In genomic region chrX:39854772-39855747, GRCh38 we compare ENCODE assay signal across 8 cellular contexts.
DNase-seq lines count a peak whose midpoint lies in the region; ATAC-seq and TF ChIP-seq lines count a peak whose summit lies in the region.

No MANE protein-coding gene starts in this region.

- H3K27me3 Mint-ChIP-seq in activated CD4-positive, alpha-beta T cell treated with anti-CD3 and anti-CD28 coated beads, Interleukin-2, amount 10 ng/mL, durations not matched to agents 7 days and 5 days, result no peaks in the 10 kb centered on the region
- H3K27me3 Mint-ChIP-seq in immature natural killer cell (ENCODE audit: low read depth in 3 of 3), result peaks cover 0 to 12% (median 7%) of the 10 kb centered on the region in 3 donors
- no peaks in the 10 kb centered on the region for H3K27me3 Mint-ChIP-seq in stimulated activated naive CD8-positive, alpha-beta T cell treated with anti-CD3 and anti-CD28 coated beads, Interleukin-15, amount 100 ng/mL, for 72 hours
- H3K27me3 Mint-ChIP-seq in MCF 10A (ENCODE audit: insufficient read depth, unreplicated experiment), result peaks cover 42% of the 10 kb centered on the region

- peak overlapping the region; percentile 99 for H3K27ac Mint-ChIP-seq in activated CD4-positive, alpha-beta T cell treated with anti-CD3 and anti-CD28 coated beads, Interleukin-2, amount 10 ng/mL, durations not matched to agents 7 days and 5 days
- peak overlapping the region; percentile 93 to 99 (median 98) for H3K27ac Mint-ChIP-seq in immature natural killer cell
- H3K27ac Mint-ChIP-seq in stimulated activated naive CD8-positive, alpha-beta T cell treated with anti-CD3 and anti-CD28 coated beads, Interleukin-15, amount 100 ng/mL, for 72 hours, result peak overlapping the region; percentile 97 to 98
- no peak overlapping the region for H3K27ac Mint-ChIP-seq in MCF 10A (ENCODE audit: low read depth, unreplicated experiment)

- DNase-seq in activated CD4-positive, alpha-beta T cell treated with anti-CD3 and anti-CD28 coated beads, Interleukin-2, amount 10 ng/mL, durations not matched to agents 7 days and 5 days, result peak; percentile 82
- DNase-seq in immature natural killer cell, result peak; percentile 82 to 87 (median 84)
- peak; percentile 74 to 86 for DNase-seq in stimulated activated naive CD8-positive, alpha-beta T cell treated with anti-CD3 and anti-CD28 coated beads, Interleukin-15, amount 100 ng/mL, for 72 hours
- no peak for DNase-seq in C1 segment of cervical spinal cord (lab: John Stamatoyannopoulos, UW)
- no peak for DNase-seq in MCF 10A (ENCODE audit: unreplicated experiment)

- no peaks in the 10 kb centered on the region for H3K36me3 ChIP-seq in BLaER1 treated with 17β-estradiol and CSF1 and Interleukin-3, amounts not matched to agents 10 nM and 100 nM

- ATAC-seq in GM19463 (IDR thresholded peaks at IDR 0.05; ENCODE audit: unreplicated experiment) (peak; percentile 68), HG03565 (IDR thresholded peaks at IDR 0.05; ENCODE audit: unreplicated experiment) (peak; percentile 67)
- peak; percentile 92 for ATAC-seq in stimulated activated naive CD8-positive, alpha-beta T cell treated with anti-CD3 and anti-CD28 coated beads, Interleukin-15, amount 100 ng/mL, for 72 hours

- CTCF ChIA-PET in activated CD4-positive, alpha-beta T cell treated with anti-CD3 and anti-CD28 coated beads, Interleukin-2, amount 10 ng/mL, durations not matched to agents 7 days and 5 days (lab: Charles Lee), result interaction anchor here (0.7 to 2.3 kb wide), 13 partner anchors 10 to 261 kb away, joined by 3 to 10 read pairs (median 3); no protein-coding TSS in a partner anchor
- CTCF ChIA-PET in MCF 10A (lab: Yijun Ruan, JAX), result interaction anchor here (0.6 kb wide), 2 partner anchors 24 to 150 kb away, joined by 3 read pairs; no protein-coding TSS in a partner anchor

- BruUV-seq in MCF 10A (replicated peaks; lab: Mats Ljungman, UMichigan), result no TSS peak

- H3K9me3 Mint-ChIP-seq in activated CD4-positive, alpha-beta T cell treated with anti-CD3 and anti-CD28 coated beads, Interleukin-2, amount 10 ng/mL, durations not matched to agents 7 days and 5 days, result no peaks in the 10 kb centered on the region
- H3K9me3 Mint-ChIP-seq in immature natural killer cell (no peaks in the 10 kb centered on the region), MCF 10A (ENCODE audit: unreplicated experiment) (peaks cover 1% of the 10 kb centered on the region)
- peaks cover 0 to 1% of the 10 kb centered on the region in 2 donors for H3K9me3 Mint-ChIP-seq in stimulated activated naive CD8-positive, alpha-beta T cell treated with anti-CD3 and anti-CD28 coated beads, Interleukin-15, amount 100 ng/mL, for 72 hours

- POLR2A ChIA-PET in activated CD4-positive, alpha-beta T cell treated with anti-CD3 and anti-CD28 coated beads, Interleukin-2, amount 10 ng/mL, durations not matched to agents 7 days and 5 days (lab: Charles Lee), result interaction anchor here (0.6 to 0.7 kb wide), 4 partner anchors 41 to 250 kb away, joined by 3 to 5 read pairs (median 4); no protein-coding TSS in a partner anchor
- POLR2A ChIA-PET in MCF 10A (lab: Yijun Ruan, JAX), result no interaction called here

- peak overlapping the region; percentile 24 to 93 (median 88); a peak in 21 of 22 replicates for H3K27ac ChIP-seq in BLaER1 treated with 17β-estradiol and CSF1 and Interleukin-3, amounts not matched to agents 10 nM and 100 nM

- intact Hi-C loops in MCF 10A (cut with micrococcal nuclease), result no loop called here

- H3K4me3 Mint-ChIP-seq in activated CD4-positive, alpha-beta T cell treated with anti-CD3 and anti-CD28 coated beads, Interleukin-2, amount 10 ng/mL, durations not matched to agents 7 days and 5 days, result peak overlapping the region; percentile 80
- peak overlapping the region; percentile 71 to 84 (median 80) for H3K4me3 Mint-ChIP-seq in immature natural killer cell
- H3K4me3 Mint-ChIP-seq in stimulated activated naive CD8-positive, alpha-beta T cell treated with anti-CD3 and anti-CD28 coated beads, Interleukin-15, amount 100 ng/mL, for 72 hours, result peak overlapping the region; percentile 88 to 90
- no peak overlapping the region for H3K4me3 Mint-ChIP-seq in MCF 10A (ENCODE audit: unreplicated experiment)

- H3K4me1 Mint-ChIP-seq in activated CD4-positive, alpha-beta T cell treated with anti-CD3 and anti-CD28 coated beads, Interleukin-2, amount 10 ng/mL, durations not matched to agents 7 days and 5 days, result peaks cover 83% of the 10 kb centered on the region
- H3K4me1 Mint-ChIP-seq in immature natural killer cell (peaks cover 41 to 70% of the 10 kb centered on the region in 2 donors), MCF 10A (ENCODE audit: insufficient read depth, unreplicated experiment) (no peaks in the 10 kb centered on the region)
- H3K4me1 Mint-ChIP-seq in stimulated activated naive CD8-positive, alpha-beta T cell treated with anti-CD3 and anti-CD28 coated beads, Interleukin-15, amount 100 ng/mL, for 72 hours, result peaks cover 87% of the 10 kb centered on the region

- no peak for TF ChIP-seq CTCF in MCF 10A (IDR thresholded peaks at IDR 0.05; ENCODE audit: unreplicated experiment)

- H4K20me1 ChIP-seq in BLaER1 treated with 17β-estradiol and CSF1 and Interleukin-3, amounts not matched to agents 10 nM and 100 nM, result no peaks in the 10 kb centered on the region

- peak overlapping the region in 10 of 11 experiments; percentile 63 to 81 (median 79); a peak in 20 of 22 replicates for H3K9ac ChIP-seq in BLaER1 treated with 17β-estradiol and CSF1 and Interleukin-3, amounts not matched to agents 10 nM and 100 nM

- peaks cover 82 to 98% (median 97%) of the 10 kb centered on the region in 10 experiments for H3K4me1 ChIP-seq in BLaER1 treated with 17β-estradiol and CSF1 and Interleukin-3, amounts not matched to agents 10 nM and 100 nM

- H3K9me3 ChIP-seq in BLaER1 treated with 17β-estradiol and CSF1 and Interleukin-3, amounts not matched to agents 10 nM and 100 nM (replicated peaks in 1 of 11), result no peaks in the 10 kb centered on the region

- H3K4me2 ChIP-seq in BLaER1 treated with 17β-estradiol and CSF1 and Interleukin-3, amounts not matched to agents 10 nM and 100 nM, result peak overlapping the region; percentile 84 to 94 (median 87)

- peaks cover 10% of the 10 kb centered on the region for H3K36me3 Mint-ChIP-seq in activated CD4-positive, alpha-beta T cell treated with anti-CD3 and anti-CD28 coated beads, Interleukin-2, amount 10 ng/mL, durations not matched to agents 7 days and 5 days (ENCODE audit: low read depth)
- H3K36me3 Mint-ChIP-seq in immature natural killer cell (no peaks in the 10 kb centered on the region), MCF 10A (ENCODE audit: insufficient read depth, unreplicated experiment) (no peaks in the 10 kb centered on the region)

- H3K4me3 ChIP-seq in BLaER1 treated with 17β-estradiol and CSF1 and Interleukin-3, amounts not matched to agents 10 nM and 100 nM, result peak overlapping the region in 8 of 10 experiments; percentile 12 to 62 (median 42); a peak in 14 of 20 replicates

- H3K27me3 ChIP-seq in BLaER1 treated with 17β-estradiol and CSF1 and Interleukin-3, amounts not matched to agents 10 nM and 100 nM, result no peaks in the 10 kb centered on the region

Comparison
In these comparisons a context has a peak if more than half of its experiments do, and no peak if none do; other contexts are left out.
1. DNase-seq: peak in activated CD4-positive, alpha-beta T cell treated with anti-CD3 and anti-CD28 coated beads, Interleukin-2, amount 10 ng/mL, durations not matched to agents 7 days and 5 days (single experiment), immature natural killer cell (3 of 3) and stimulated activated naive CD8-positive, alpha-beta T cell treated with anti-CD3 and anti-CD28 coated beads, Interleukin-15, amount 100 ng/mL, for 72 hours (2 of 2); none in C1 segment of cervical spinal cord (0 of 14) and MCF 10A (single experiment).
2. Peak in every context shown above with its lines, with median percentiles within 50 percentile points of each other: ATAC-seq.